ENCODE assay signal across 1 cellular context in genomic region chr4:73420615-73421014, GRCh38.
TF ChIP-seq lines count a peak whose summit lies in the region.

No MANE protein-coding gene starts in this region.

TF ChIP-seq in liver, 16 proteins besides CTCF, POLR2A, EP300 and RAD21 (continued from another document):
- TF ChIP-seq, protein P1, sequence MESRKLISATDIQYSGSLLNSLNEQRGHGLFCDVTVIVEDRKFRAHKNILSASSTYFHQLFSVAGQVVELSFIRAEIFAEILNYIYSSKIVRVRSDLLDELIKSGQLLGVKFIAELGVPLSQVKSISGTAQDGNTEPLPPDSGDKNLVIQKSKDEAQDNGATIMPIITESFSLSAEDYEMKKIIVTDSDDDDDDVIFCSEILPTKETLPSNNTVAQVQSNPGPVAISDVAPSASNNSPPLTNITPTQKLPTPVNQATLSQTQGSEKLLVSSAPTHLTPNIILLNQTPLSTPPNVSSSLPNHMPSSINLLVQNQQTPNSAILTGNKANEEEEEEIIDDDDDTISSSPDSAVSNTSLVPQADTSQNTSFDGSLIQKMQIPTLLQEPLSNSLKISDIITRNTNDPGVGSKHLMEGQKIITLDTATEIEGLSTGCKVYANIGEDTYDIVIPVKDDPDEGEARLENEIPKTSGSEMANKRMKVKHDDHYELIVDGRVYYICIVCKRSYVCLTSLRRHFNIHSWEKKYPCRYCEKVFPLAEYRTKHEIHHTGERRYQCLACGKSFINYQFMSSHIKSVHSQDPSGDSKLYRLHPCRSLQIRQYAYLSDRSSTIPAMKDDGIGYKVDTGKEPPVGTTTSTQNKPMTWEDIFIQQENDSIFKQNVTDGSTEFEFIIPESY (IDR thresholded peaks at IDR 0.05): peak; percentile 45
- TF ChIP-seq NR2F2 (IDR thresholded peaks at IDR 0.05) (no peak), TAF1 (conservative IDR thresholded peaks at IDR 0.05) (no peak), FOXA2 (IDR thresholded peaks at IDR 0.05) (peak; percentile 53)
